In genomic region chr6:159761873-159762680, GRCh38 we compare ENCODE assay signal across 1 cellular context.
TF ChIP-seq lines count a peak whose summit lies in the region.

TSS of gene ACAT2 (plus strand) at chr6:159762045. CDS start at chr6:159762088, 43 bp downstream.

TF ChIP-seq in HepG2, 621 proteins besides CTCF, POLR2A, EP300 and RAD21 (continued from another document and continues in another):
- no peak for TF ChIP-seq ARID5B (CRISPR knock-in tag; IDR thresholded peaks at IDR 0.05)
- peak; percentile 86; the same call in 1 of the 2 replicates for TF ChIP-seq MATR3 (CRISPR knock-in tag; IDR thresholded peaks at IDR 0.05)
- TF ChIP-seq ZNF777 (CRISPR knock-in tag; IDR thresholded peaks at IDR 0.05), result peak; percentile 44; the same call in 1 of the 2 replicates
- no peak; the same call in 1 of the 2 replicates for TF ChIP-seq NFAT5 (CRISPR knock-in tag; IDR thresholded peaks at IDR 0.05)
- TF ChIP-seq RFXAP (CRISPR knock-in tag; IDR thresholded peaks at IDR 0.05; ENCODE audit: borderline replicate concordance), result peak; percentile 98
- TF ChIP-seq ZNF687 (CRISPR knock-in tag; IDR thresholded peaks at IDR 0.05), result 0 out of 2 replicates have a peak, but pooled peaks have one; percentile 99
- no peak for TF ChIP-seq ZNF296 (CRISPR knock-in tag; conservative IDR thresholded peaks at IDR 0.05)
- peak; percentile 83 for TF ChIP-seq ATF7-NPFF (CRISPR knock-in tag; IDR thresholded peaks at IDR 0.05; ENCODE audit: low read depth)
- peak; percentile 58; the same call in 1 of the 2 replicates for TF ChIP-seq ZIK1 (CRISPR knock-in tag; IDR thresholded peaks at IDR 0.05; ENCODE audit: borderline replicate concordance, low read depth)
- peak; percentile 73 for TF ChIP-seq ZNF710 (CRISPR knock-in tag; IDR thresholded peaks at IDR 0.05; ENCODE audit: borderline replicate concordance)
- TF ChIP-seq EED (CRISPR knock-in tag; IDR thresholded peaks at IDR 0.05), result peak; percentile 74
- TF ChIP-seq XRCC5 (optimal IDR thresholded peaks at IDR 0.05; ENCODE audit: low read length), result no peak
- 0 out of 2 replicates have a peak, but pooled peaks have one; percentile 90 for TF ChIP-seq RFXANK (CRISPR knock-in tag; IDR thresholded peaks at IDR 0.05)
- TF ChIP-seq PAWR (CRISPR knock-in tag; IDR thresholded peaks at IDR 0.05; ENCODE audit: borderline replicate concordance), result peak; percentile 88; the same call in 1 of the 2 replicates
- TF ChIP-seq KAT7 (CRISPR knock-in tag; IDR thresholded peaks at IDR 0.05; ENCODE audit: borderline replicate concordance), result peak; percentile 93
- TF ChIP-seq ZSCAN9 (CRISPR knock-in tag; IDR thresholded peaks at IDR 0.05; ENCODE audit: borderline replicate concordance), result peak; percentile 86; the same call in 1 of the 2 replicates
- TF ChIP-seq RBAK (CRISPR knock-in tag; IDR thresholded peaks at IDR 0.05), result peak; percentile 83
- peak; percentile 63; the same call in 1 of the 2 replicates for TF ChIP-seq ZNF333 (CRISPR knock-in tag; IDR thresholded peaks at IDR 0.05; ENCODE audit: borderline replicate concordance)
- TF ChIP-seq ZEB1 (IDR thresholded peaks at IDR 0.05; ENCODE audit: insufficient replicate concordance, low read depth), result peak; percentile 77
- TF ChIP-seq LCORL (IDR thresholded peaks at IDR 0.05), result no peak
- peak; percentile 70; the same call in 1 of the 2 replicates for TF ChIP-seq LCORL (CRISPR knock-in tag; IDR thresholded peaks at IDR 0.05)
- peak; percentile 62; the same call in 1 of the 2 replicates for TF ChIP-seq SNAPC2 (CRISPR knock-in tag; IDR thresholded peaks at IDR 0.05)
- peak; percentile 62; the same call in 1 of the 2 replicates for TF ChIP-seq ZNF564 (CRISPR knock-in tag; IDR thresholded peaks at IDR 0.05)
- no peak for TF ChIP-seq DDIT3 (CRISPR knock-in tag; IDR thresholded peaks at IDR 0.05)
- peak; percentile 85 for TF ChIP-seq GMEB1 (CRISPR knock-in tag; IDR thresholded peaks at IDR 0.05; ENCODE audit: borderline replicate concordance)
- peak; percentile 93 for TF ChIP-seq KDM2A (CRISPR knock-in tag; IDR thresholded peaks at IDR 0.05; ENCODE audit: borderline replicate concordance, low read depth)
- peak; percentile 72 for TF ChIP-seq SALL1 (CRISPR knock-in tag; IDR thresholded peaks at IDR 0.05)
- TF ChIP-seq POGK (CRISPR knock-in tag; conservative IDR thresholded peaks at IDR 0.05), result no peak
- no peak for TF ChIP-seq ZNF17 (CRISPR knock-in tag; IDR thresholded peaks at IDR 0.05)
- TF ChIP-seq SMAD9 (CRISPR knock-in tag; IDR thresholded peaks at IDR 0.05), result no peak; the same call in 1 of the 2 replicates
- no peak for TF ChIP-seq SMC3 (IDR thresholded peaks at IDR 0.05; ENCODE audit: low read length)
- TF ChIP-seq ZBTB14 (CRISPR knock-in tag; IDR thresholded peaks at IDR 0.05), result peak; percentile 65
- no peak for TF ChIP-seq MZF1 (CRISPR knock-in tag; IDR thresholded peaks at IDR 0.05; ENCODE audit: borderline replicate concordance)
- TF ChIP-seq ZNF331 (CRISPR knock-in tag; IDR thresholded peaks at IDR 0.05), result peak; percentile 28; the same call in 1 of the 2 replicates
- peak; percentile 74 for TF ChIP-seq ZNF800 (CRISPR knock-in tag; IDR thresholded peaks at IDR 0.05)
